In genomic region chr3:124391774-124392173, GRCh38 we compare ENCODE assay signal across 16 cellular contexts.
DNase-seq lines count a peak whose midpoint lies in the region; ATAC-seq and TF ChIP-seq lines count a peak whose summit lies in the region.
"Had no signal": no experiment of that assay in that cellular context is flagged by ENCODE, and none has a peak within 500 bp of the region (broad histone marks: within the 10 kb centered on the region; RNA-seq: fewer than 3 reads in every experiment).

No MANE protein-coding gene starts in this region.

- POLR2A ChIA-PET in HCT116 (lab: Charles Lee), result no interaction called here
- POLR2A ChIA-PET in CD4-positive, alpha-beta T cell (lab: Charles Lee), result no interaction called here

- H3K27ac ChIP-seq in C4-2B, result no peak overlapping the region
- no peak overlapping the region for H3K27ac ChIP-seq in HCT116 (ENCODE audit: low read depth, low read length)
- no peak overlapping the region for H3K27ac ChIP-seq in endodermal cell (ENCODE audit: low read depth, low read length)
- no peak overlapping the region for H3K27ac ChIP-seq in CD4-positive, alpha-beta T cell (ENCODE audit: low read depth, low read length)

- RAD21 ChIA-PET in HCT116 (lab: Charles Lee; ENCODE audit: low non-redundant PET in 1 of 2, low total read pairs in 2 of 2, uncharacterized antibody in 2 of 2, unreplicated experiment in 2 of 2), result no interaction called here

- H3K9me2 ChIP-seq in HCT116 (ENCODE audit: insufficient read depth), result no peaks in the 10 kb centered on the region

- peaks cover 66% of the 10 kb centered on the region for H3K27me3 ChIP-seq in HCT116 (ENCODE audit: insufficient read depth, low read length)
- H3K27me3 ChIP-seq in endodermal cell (ENCODE audit: control insufficient read depth, insufficient read depth, low read length, poor library complexity, severe bottlenecking), result no peaks in the 10 kb centered on the region
- peaks cover 6% of the 10 kb centered on the region for H3K27me3 ChIP-seq in CD4-positive, alpha-beta T cell (ENCODE audit: control insufficient read depth, insufficient read depth, low read length)

- peaks cover 3% of the 10 kb centered on the region; the same call in 1 of the 2 replicates for H4K20me1 ChIP-seq in HCT116 (ENCODE audit: insufficient read depth)

- ATAC-seq in HCT116, result no peak; the same call in 1 of the 2 replicates
- ATAC-seq in CD4-positive, alpha-beta T cell (ENCODE audit: poor library complexity), result no peak
- ATAC-seq: GM12878 had no signal

- BruUV-seq in HCT116 (replicated peaks; lab: Mats Ljungman, UMichigan), result no TSS peak

- H3K9ac ChIP-seq in HCT116 (ENCODE audit: low read length), result no peak overlapping the region
- H3K9ac ChIP-seq in endodermal cell (ENCODE audit: extremely low read depth, low read length, poor library complexity, severe bottlenecking), result no peak overlapping the region

- H3K9me3 ChIP-seq in HCT116 (ENCODE audit: control insufficient read depth in 1 of 2, insufficient read depth in 1 of 2, low read depth in 1 of 2, low read length in 2 of 2) (no peaks in the 10 kb centered on the region), endodermal cell (ENCODE audit: control insufficient read depth, low read length) (no peaks in the 10 kb centered on the region)
- H3K9me3 ChIP-seq in CD4-positive, alpha-beta T cell (ENCODE audit: control insufficient read depth, low read length), result no peaks in the 10 kb centered on the region

- TF ChIP-seq POLR2A in HCT116 (IDR thresholded peaks at IDR 0.05; ENCODE audit: borderline replicate concordance, extremely low read depth, insufficient read depth, insufficient read length), result no peak

- WGBS in endodermal cell (ENCODE audit: insufficient coverage in 1 of 2, insufficient read length in 1 of 2), 2 experiments, result 69 to 91% methylated on average over 2 to 3 of the region's 3 CpGs

- H3K4me1 ChIP-seq in HCT116 (ENCODE audit: control insufficient read depth in 1 of 2, insufficient read depth in 2 of 2, low read length in 2 of 2) (no peaks in the 10 kb centered on the region), endodermal cell (ENCODE audit: control insufficient read depth, insufficient read depth, low read length) (no peaks in the 10 kb centered on the region)

- H3K36me3 Mint-ChIP-seq in endodermal cell (ENCODE audit: low read depth) (no peaks in the 10 kb centered on the region), neural crest cell (ENCODE audit: low read depth) (no peaks in the 10 kb centered on the region)
- H3K36me3 Mint-ChIP-seq in activated T-cell treated with anti-CD3 and anti-CD28 coated beads, Interleukin-2, amount 50 U/mL, for 24 hours (ENCODE audit: low read depth), result no peaks in the 10 kb centered on the region
- H3K36me3 Mint-ChIP-seq in CD4-positive, alpha-beta T cell (ENCODE audit: low read depth), result no peaks in the 10 kb centered on the region

- DNase-seq in HCT116 (ENCODE audit: low read depth, low spot score) (no peak), endodermal cell (no peak), neural crest cell (ENCODE audit: low read depth, low spot score) (no peak), OCI-M1 (lab: John Stamatoyannopoulos, UW) (no peak), cerebellum (ENCODE audit: low spot score) (no peak)
- no peak for DNase-seq in activated T-cell treated with anti-CD3 and anti-CD28 coated beads, Interleukin-2, amount 50 U/mL, for 24 hours
- no peak for DNase-seq in CD4-positive, alpha-beta T cell
- DNase-seq: C1 segment of cervical spinal cord, DMS53, NCI-H1048, NCI-H1694, NCI-H510A, NCI-H82, SHP77 treated with DMSO at 0.1 percent for 48 hours had no signal

- H3K79me2 ChIP-seq in HCT116 (ENCODE audit: insufficient read depth, low read length), result no peaks in the 10 kb centered on the region

- H3K4me3 ChIP-seq in HCT116 (replicated peaks in 1 of 2; ENCODE audit: low read depth in 1 of 2, low read length in 2 of 2) (no peak overlapping the region), endodermal cell (ENCODE audit: low read length) (no peak overlapping the region)
- H3K4me3 ChIP-seq: GM12878 had no signal

- H3K36me3 ChIP-seq in HCT116 (ENCODE audit: control insufficient read depth in 1 of 2, insufficient read depth in 2 of 2, low read length in 2 of 2) (no peaks in the 10 kb centered on the region), endodermal cell (ENCODE audit: control insufficient read depth, insufficient read depth, low read length) (no peaks in the 10 kb centered on the region)

- CTCF ChIA-PET in HCT116 (lab: Charles Lee), result interaction anchor here (1.0 to 1.3 kb wide), 3 partner anchors 11 to 40 kb away, joined by 3 read pairs; no protein-coding TSS in a partner anchor
- CTCF ChIA-PET in CD4-positive, alpha-beta T cell (lab: Charles Lee), result no interaction called here

- no peaks in the 10 kb centered on the region for H3K27me3 Mint-ChIP-seq in endodermal cell (ENCODE audit: insufficient read depth)
- no peaks in the 10 kb centered on the region for H3K27me3 Mint-ChIP-seq in neural crest cell (ENCODE audit: low read depth)
- peaks cover 30% of the 10 kb centered on the region for H3K27me3 Mint-ChIP-seq in activated T-cell treated with anti-CD3 and anti-CD28 coated beads, Interleukin-2, amount 50 U/mL, for 24 hours
- peaks cover 41% of the 10 kb centered on the region for H3K27me3 Mint-ChIP-seq in CD4-positive, alpha-beta T cell

- no peak overlapping the region for H3K4me2 ChIP-seq in HCT116 (ENCODE audit: low read length)

- TF ChIP-seq CTCF in C4-2B (conservative IDR thresholded peaks at IDR 0.05) (peak; percentile 18), HCT116 (IDR thresholded peaks at IDR 0.05 in 2 of 3, conservative IDR thresholded peaks at IDR 0.05 in 1 of 3; ENCODE audit: borderline replicate concordance in 1 of 3, insufficient read depth in 1 of 3, low read depth in 2 of 3, low read length in 2 of 3) (peak in 2 of 3 experiments; percentile 4 to 30; a peak in 1 of 6 replicates), endodermal cell (conservative IDR thresholded peaks at IDR 0.05) (peak; percentile 51), neural crest cell (conservative IDR thresholded peaks at IDR 0.05) (peak; percentile 28)
- TF ChIP-seq CTCF in CD4-positive, alpha-beta T cell (IDR thresholded peaks at IDR 0.05), result no peak

- no peak overlapping the region for H3K4me3 Mint-ChIP-seq in endodermal cell
- H3K4me3 Mint-ChIP-seq in neural crest cell, result no peak overlapping the region
- no peak overlapping the region for H3K4me3 Mint-ChIP-seq in activated T-cell treated with anti-CD3 and anti-CD28 coated beads, Interleukin-2, amount 50 U/mL, for 24 hours
- H3K4me3 Mint-ChIP-seq in CD4-positive, alpha-beta T cell, result no peak overlapping the region

- H3K4me1 Mint-ChIP-seq in endodermal cell, result no peaks in the 10 kb centered on the region
- peaks cover 35% of the 10 kb centered on the region for H3K4me1 Mint-ChIP-seq in neural crest cell
- H3K4me1 Mint-ChIP-seq in activated T-cell treated with anti-CD3 and anti-CD28 coated beads, Interleukin-2, amount 50 U/mL, for 24 hours (ENCODE audit: low read depth), result no peaks in the 10 kb centered on the region
- H3K4me1 Mint-ChIP-seq in CD4-positive, alpha-beta T cell (ENCODE audit: low read depth), result no peaks in the 10 kb centered on the region

- TF ChIP-seq RAD21 in HCT116 (IDR thresholded peaks at IDR 0.05; ENCODE audit: low read depth), result no peak

- no peak overlapping the region for H2AFZ ChIP-seq in HCT116 (ENCODE audit: low read depth, low read length, poor library complexity, severe bottlenecking)

- intact Hi-C loops in HCT116 (cut with micrococcal nuclease), result no loop called here
- intact Hi-C loops in CD4-positive, alpha-beta T cell (cut with DNase I, micrococcal nuclease), result no loop called here

- H3K27ac Mint-ChIP-seq in endodermal cell (no peak overlapping the region), neural crest cell (ENCODE audit: unreplicated experiment) (no peak overlapping the region)
- no peak overlapping the region for H3K27ac Mint-ChIP-seq in activated T-cell treated with anti-CD3 and anti-CD28 coated beads, Interleukin-2, amount 50 U/mL, for 24 hours
- H3K27ac Mint-ChIP-seq in CD4-positive, alpha-beta T cell, result no peak overlapping the region

- no peaks in the 10 kb centered on the region for H3K9me3 Mint-ChIP-seq in endodermal cell
- H3K9me3 Mint-ChIP-seq in neural crest cell, result no peaks in the 10 kb centered on the region
- no peaks in the 10 kb centered on the region for H3K9me3 Mint-ChIP-seq in activated T-cell treated with anti-CD3 and anti-CD28 coated beads, Interleukin-2, amount 50 U/mL, for 24 hours
- H3K9me3 Mint-ChIP-seq in CD4-positive, alpha-beta T cell, result no peaks in the 10 kb centered on the region

TF ChIP-seq in HCT116, 20 proteins besides CTCF, POLR2A, EP300 and RAD21 (continues in another document):
- TF ChIP-seq POLR2AphosphoS5 (IDR thresholded peaks at IDR 0.05; ENCODE audit: low read depth, low read length) (no peak), SRF (IDR thresholded peaks at IDR 0.05; ENCODE audit: low read depth) (no peak), TCF7L2 (IDR thresholded peaks at IDR 0.05; ENCODE audit: borderline replicate concordance, extremely low read depth, insufficient read depth, insufficient read length) (no peak), ATF3 (IDR thresholded peaks at IDR 0.05) (no peak), SIN3A (IDR thresholded peaks at IDR 0.05; ENCODE audit: low read depth) (no peak), EGR1 (IDR thresholded peaks at IDR 0.05; ENCODE audit: low read depth) (no peak), FOSL1 (IDR thresholded peaks at IDR 0.05; ENCODE audit: low read depth) (no peak), CBX3 (IDR thresholded peaks at IDR 0.05; ENCODE audit: low read depth) (no peak), ZBTB33 (IDR thresholded peaks at IDR 0.05; ENCODE audit: extremely low read depth, insufficient replicate concordance, low read length) (no peak), CEBPB (IDR thresholded peaks at IDR 0.05; ENCODE audit: low read depth) (no peak), JUND (IDR thresholded peaks at IDR 0.05) (no peak), ZNF274 (IDR thresholded peaks at IDR 0.05; ENCODE audit: low read depth, low read length) (no peak)
